35 cellular contexts compared by ENCODE assay signal in genomic region chr18:6284300-6284699, GRCh38.
"Had no signal": no experiment of that assay in that cellular context is flagged by ENCODE, and none has a peak within 500 bp of the region (broad histone marks: within the 10 kb centered on the region; RNA-seq: fewer than 3 reads in every experiment).

No MANE protein-coding gene starts in this region.

- H3K27ac Mint-ChIP-seq: activated B cell treated with CpG ODN at 0.5 μM for 24 hours; activated CD4-positive, alpha-beta memory T cell treated with anti-CD3 and anti-CD28 coated beads for 36 hours; activated CD4-positive, alpha-beta T cell treated with anti-CD3 and anti-CD28 coated beads for 36 hours; activated CD8-positive, alpha-beta T cell treated with anti-CD3 and anti-CD28 coated beads for 36 hours; activated naive CD4-positive, alpha-beta T cell treated with anti-CD3 and anti-CD28 coated beads for 36 hours; activated naive CD4-positive, alpha-beta T cell treated with anti-CD3 and anti-CD28 coated beads, Interleukin-2, amount 50 U/mL, for 72 hours; activated naive CD8-positive, alpha-beta T cell treated with anti-CD3 and anti-CD28 coated beads for 36 hours; activated T-cell treated with anti-CD3 and anti-CD28 coated beads, Interleukin-2, amount 50 U/mL, for 72 hours; activated T-helper 1 cell treated with anti-CD3 and anti-CD28 coated beads, Interleukin-12 subunit alpha, Interleukin-12 subunit beta, Interleukin-2, Interleukin-4 antibody, amounts not matched to agents 30 ng/mL and 10 ng/mL and 1 ng/mL, durations not matched to agents 14 hours and 24 hours and 36 hours; activated T-helper 17 cell treated with anti-CD3 and anti-CD28 coated beads, Interleukin-2, amount 50 U/mL, for 72 hours; T-helper 1 cell treated with Interleukin-12 subunit alpha and Interleukin-12 subunit beta and Interleukin-4 antibody, amounts not matched to agents 30 μg/mL and 1 μg/mL, for 36 hours; T-helper 2 cell treated with Interferon-gamma antibody and Interleukin-4, amounts not matched to agents 5 μg/mL and 100 μg/mL, for 36 hours had no signal

- H3K4me3 Mint-ChIP-seq: activated B cell treated with CpG ODN at 0.5 μM for 24 hours; activated CD4-positive, alpha-beta memory T cell treated with anti-CD3 and anti-CD28 coated beads for 36 hours; activated CD4-positive, alpha-beta T cell treated with anti-CD3 and anti-CD28 coated beads for 36 hours; activated CD8-positive, alpha-beta T cell treated with anti-CD3 and anti-CD28 coated beads for 36 hours; activated naive CD4-positive, alpha-beta T cell treated with anti-CD3 and anti-CD28 coated beads for 36 hours; activated naive CD8-positive, alpha-beta T cell treated with anti-CD3 and anti-CD28 coated beads for 36 hours; activated T-cell treated with anti-CD3 and anti-CD28 coated beads, Interleukin-2, amount 50 U/mL, for 4 hours; activated T-cell treated with anti-CD3 and anti-CD28 coated beads, Interleukin-2, amount 50 U/mL, for 72 hours; activated T-helper 1 cell treated with anti-CD3 and anti-CD28 coated beads, Interleukin-12 subunit alpha, Interleukin-12 subunit beta, Interleukin-2, Interleukin-4 antibody, amounts not matched to agents 30 ng/mL and 10 ng/mL and 1 ng/mL, durations not matched to agents 14 hours and 24 hours and 36 hours; activated T-helper 17 cell treated with anti-CD3 and anti-CD28 coated beads, Interleukin-2, amount 50 U/mL, for 72 hours; T-helper 1 cell treated with Interleukin-12 subunit alpha and Interleukin-12 subunit beta and Interleukin-4 antibody, amounts not matched to agents 30 μg/mL and 1 μg/mL, for 36 hours; T-helper 2 cell treated with Interferon-gamma antibody and Interleukin-4, amounts not matched to agents 5 μg/mL and 100 μg/mL, for 36 hours had no signal

- ATAC-seq: activated CD4-positive, alpha-beta T cell treated with anti-CD3 and anti-CD28 coated beads for 36 hours; activated CD8-positive, alpha-beta T cell treated with anti-CD3 and anti-CD28 coated beads for 36 hours; activated naive CD4-positive, alpha-beta T cell treated with anti-CD3 and anti-CD28 coated beads, Interleukin-2, amount 50 U/mL, for 72 hours; activated T-cell treated with anti-CD3 and anti-CD28 coated beads, Interleukin-2, amount 50 U/mL, for 4 hours; activated T-cell treated with anti-CD3 and anti-CD28 coated beads, Interleukin-2, amount 50 U/mL, for 72 hours; activated T-helper 17 cell treated with anti-CD3 and anti-CD28 coated beads, Interleukin-2, amount 50 U/mL, for 72 hours; body of pancreas had no signal

- H3K27ac ChIP-seq: adrenal gland, body of pancreas, brain microvascular endothelial cell, breast epithelium, VCaP had no signal

- H3K4me1 Mint-ChIP-seq: activated B cell treated with CpG ODN at 0.5 μM for 24 hours; activated CD4-positive, alpha-beta T cell treated with anti-CD3 and anti-CD28 coated beads for 36 hours; activated naive CD8-positive, alpha-beta T cell treated with anti-CD3 and anti-CD28 coated beads for 36 hours; activated T-helper 17 cell treated with anti-CD3 and anti-CD28 coated beads, Interleukin-2, amount 50 U/mL, for 72 hours had no signal

- H3K4me1 ChIP-seq: adrenal gland, body of pancreas, breast epithelium had no signal

- H3K9me3 ChIP-seq: adrenal gland, body of pancreas, breast epithelium had no signal

- H3K36me3 ChIP-seq: adrenal gland, brain microvascular endothelial cell, breast epithelium had no signal

- DNase-seq: activated B cell treated with CpG ODN at 0.5 μM for 24 hours; activated CD4-positive, alpha-beta memory T cell treated with anti-CD3 and anti-CD28 coated beads for 36 hours; activated CD4-positive, alpha-beta T cell treated with anti-CD3 and anti-CD28 coated beads for 36 hours; activated CD4-positive, alpha-beta T cell treated with anti-CD3 and anti-CD28 coated beads for 48 hours; activated CD4-positive, alpha-beta T cell treated with anti-CD3 and anti-CD28 coated beads, Interleukin-2, amount 50 U/mL, for 1 hour; activated CD4-positive, alpha-beta T cell treated with anti-CD3 and anti-CD28 coated beads, Interleukin-2, amount 50 U/mL, for 4 hours; activated CD4-positive, CD25-positive, alpha-beta regulatory T cell treated with anti-CD3 and anti-CD28 coated beads, Interleukin-2, amount 50 U/mL, for 72 hours; activated CD8-positive, alpha-beta memory T cell treated with anti-CD3 and anti-CD28 coated beads, Interleukin-2, amount 50 U/mL, for 4 hours; activated CD8-positive, alpha-beta T cell treated with anti-CD3 and anti-CD28 coated beads for 36 hours; activated effector memory CD4-positive, alpha-beta T cell treated with anti-CD3 and anti-CD28 coated beads, Interleukin-2, amount 50 U/mL, for 16 hours; activated gamma-delta T cell treated with Interleukin-2 at 50 U/mL for 16 hours; activated naive CD4-positive, alpha-beta T cell; activated naive CD4-positive, alpha-beta T cell treated with anti-CD3 and anti-CD28 coated beads for 36 hours; activated naive CD4-positive, alpha-beta T cell treated with anti-CD3 and anti-CD28 coated beads, Interleukin-2, amount 50 U/mL, for 16 hours; activated naive CD8-positive, alpha-beta T cell treated with anti-CD3 and anti-CD28 coated beads for 36 hours; activated T-cell treated with anti-CD3 and anti-CD28 coated beads for 4 hours; activated T-cell treated with anti-CD3 and anti-CD28 coated beads, Interleukin-2, amount 50 U/mL, for 1 hour; activated T-cell treated with anti-CD3 and anti-CD28 coated beads, Interleukin-2, amount 50 U/mL, for 4 hours; activated T-cell treated with anti-CD3 and anti-CD28 coated beads, Interleukin-2, amount 50 U/mL, for 72 hours; adrenal gland; amniotic stem cell; aorta; body of pancreas; brain microvascular endothelial cell; central memory CD4-positive, alpha-beta T cell; T-helper 1 cell; T-helper 2 cell; T-helper 9 cell had no signal

- H3K9me3 Mint-ChIP-seq: activated B cell treated with CpG ODN at 0.5 μM for 24 hours; activated CD8-positive, alpha-beta T cell treated with anti-CD3 and anti-CD28 coated beads for 36 hours; activated naive CD4-positive, alpha-beta T cell treated with anti-CD3 and anti-CD28 coated beads, Interleukin-2, amount 50 U/mL, for 72 hours; activated naive CD8-positive, alpha-beta T cell treated with anti-CD3 and anti-CD28 coated beads for 36 hours; activated T-cell treated with anti-CD3 and anti-CD28 coated beads, Interleukin-2, amount 50 U/mL, for 4 hours; activated T-cell treated with anti-CD3 and anti-CD28 coated beads, Interleukin-2, amount 50 U/mL, for 72 hours; activated T-helper 1 cell treated with anti-CD3 and anti-CD28 coated beads, Interleukin-12 subunit alpha, Interleukin-12 subunit beta, Interleukin-2, Interleukin-4 antibody, amounts not matched to agents 30 ng/mL and 10 ng/mL and 1 ng/mL, durations not matched to agents 14 hours and 24 hours and 36 hours; T-helper 1 cell treated with Interleukin-12 subunit alpha and Interleukin-12 subunit beta and Interleukin-4 antibody, amounts not matched to agents 30 μg/mL and 1 μg/mL, for 36 hours; T-helper 2 cell treated with Interferon-gamma antibody and Interleukin-4, amounts not matched to agents 5 μg/mL and 100 μg/mL, for 36 hours had no signal

- H3K27me3 Mint-ChIP-seq: activated B cell treated with CpG ODN at 0.5 μM for 24 hours; activated CD4-positive, alpha-beta memory T cell treated with anti-CD3 and anti-CD28 coated beads for 36 hours; activated CD4-positive, alpha-beta T cell treated with anti-CD3 and anti-CD28 coated beads for 36 hours; activated CD8-positive, alpha-beta T cell treated with anti-CD3 and anti-CD28 coated beads for 36 hours; activated naive CD8-positive, alpha-beta T cell treated with anti-CD3 and anti-CD28 coated beads for 36 hours; activated T-helper 17 cell treated with anti-CD3 and anti-CD28 coated beads, Interleukin-2, amount 50 U/mL, for 72 hours had no signal

- H3K4me3 ChIP-seq: adrenal gland, body of pancreas, breast epithelium had no signal

- H3K27me3 ChIP-seq: adrenal gland, body of pancreas, brain microvascular endothelial cell, breast epithelium had no signal

- H3K36me3 Mint-ChIP-seq: activated CD4-positive, alpha-beta memory T cell treated with anti-CD3 and anti-CD28 coated beads for 36 hours; activated naive CD4-positive, alpha-beta T cell treated with anti-CD3 and anti-CD28 coated beads, Interleukin-2, amount 50 U/mL, for 72 hours; activated naive CD8-positive, alpha-beta T cell treated with anti-CD3 and anti-CD28 coated beads for 36 hours had no signal
